8 cellular contexts compared by ENCODE assay signal in the genomic region with DNA sequence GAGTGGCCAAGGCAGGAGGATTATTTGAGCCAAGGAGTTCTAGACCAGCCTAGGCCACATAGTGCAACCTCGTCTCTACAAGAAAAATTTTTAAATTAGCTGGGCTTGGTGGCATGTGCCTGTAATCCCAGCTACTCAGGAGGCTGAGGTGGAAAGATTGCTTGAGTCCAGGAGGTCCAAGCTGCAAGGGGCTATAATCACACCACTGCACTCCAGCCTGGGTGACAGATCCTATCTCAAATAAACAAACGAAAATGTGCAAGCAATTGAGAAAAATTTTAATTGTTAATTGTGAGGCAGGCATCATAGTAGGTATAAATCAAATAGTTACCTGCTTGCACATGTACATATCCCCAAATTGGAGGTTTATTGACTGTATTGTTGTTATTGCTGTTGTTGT.
"Had no signal": no experiment of that assay in that cellular context is flagged by ENCODE, and none has a peak within 500 bp of the region (broad histone marks: within the 10 kb centered on the region; RNA-seq: fewer than 3 reads in every experiment).

No MANE protein-coding gene starts in this region.

- H3K9me3 Mint-ChIP-seq: GM23338, H9, HFFc6 had no signal

- H3K4me3 ChIP-seq: GM23248, GM23338, HAP-1 had no signal

- H3K27ac Mint-ChIP-seq: GM23338, H9, HFFc6 had no signal

- H3K27ac ChIP-seq: GM23248 had no signal

- H3K9me3 ChIP-seq: HAP-1 had no signal

- H3K4me1 Mint-ChIP-seq: GM23338, H9 had no signal

- DNase-seq: GM23248, GOT3, H7, H9, HCEC 1CT, HFFc6 had no signal

- H3K4me1 ChIP-seq: HAP-1 had no signal

- H3K4me3 Mint-ChIP-seq: GM23338, H9, HFFc6 had no signal
